In the genomic region with DNA sequence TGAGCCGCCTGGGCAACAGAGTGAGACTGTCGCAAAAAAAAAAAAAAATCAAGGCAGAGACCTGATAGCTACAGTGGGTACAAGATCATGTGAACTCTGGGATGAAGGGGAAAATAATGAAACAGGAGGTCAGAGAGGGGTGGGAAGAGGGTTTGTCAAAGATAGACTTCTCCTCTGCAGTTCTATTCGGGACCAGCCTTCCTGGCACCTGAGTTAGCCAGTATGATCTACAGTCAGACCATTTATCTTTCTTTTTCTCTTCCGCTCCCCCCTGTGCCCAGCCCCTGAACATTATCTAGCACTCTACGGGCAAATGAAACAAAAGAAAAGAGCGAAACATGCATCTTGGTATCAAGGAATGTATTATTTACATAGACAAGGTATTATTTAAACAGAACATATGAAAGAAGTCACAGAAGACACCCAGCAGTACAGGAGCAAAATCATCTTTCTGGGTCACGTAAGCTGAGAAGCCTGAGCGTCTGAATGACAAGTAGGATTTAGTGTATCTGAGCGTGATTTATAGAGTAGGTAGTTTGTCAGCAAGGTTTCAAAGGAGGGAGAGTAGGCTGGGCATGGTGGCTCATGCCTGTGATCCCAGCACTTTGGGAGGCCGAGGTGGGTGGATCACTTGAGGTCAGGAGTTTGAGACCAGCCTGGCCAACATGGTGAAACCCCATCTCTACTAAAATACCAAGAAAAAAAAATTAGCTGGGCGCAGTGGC, we compare ENCODE assay signal across 22 cellular contexts.
A peak's percentile ranks its signal among the peaks of the same experiment; 100 is the strongest.
DNase-seq lines count a peak whose midpoint lies in the region; ATAC-seq and TF ChIP-seq lines count a peak whose summit lies in the region.
"Had no signal": no experiment of that assay in that cellular context is flagged by ENCODE, and none has a peak within 500 bp of the region (broad histone marks: within the 10 kb centered on the region; RNA-seq: fewer than 3 reads in every experiment).

No MANE protein-coding gene starts in this region.

- no peaks in the 10 kb centered on the region for H3K27me3 ChIP-seq in CD4-positive, alpha-beta memory T cell (ENCODE audit: insufficient read depth, low read length)
- H3K27me3 ChIP-seq in dorsolateral prefrontal cortex: no peaks in the 10 kb centered on the region
- no peaks in the 10 kb centered on the region for H3K27me3 ChIP-seq in CD8-positive, alpha-beta T cell (ENCODE audit: insufficient read depth, low read length)
- H3K27me3 ChIP-seq: vagina had no signal

- no peak for ATAC-seq in activated CD4-positive, alpha-beta T cell treated with anti-CD3 and anti-CD28 coated beads for 36 hours
- no peak for ATAC-seq in naive thymus-derived CD8-positive, alpha-beta T cell
- no peak for ATAC-seq in CD8-positive, alpha-beta T cell
- ATAC-seq: SK-N-SH treated with all-trans-retinoic acid at 6 μM for 48 hours, WTC11 had no signal

- DNase-seq in activated CD4-positive, alpha-beta T cell treated with anti-CD3 and anti-CD28 coated beads for 36 hours: no peak
- no peak for DNase-seq in activated CD4-positive, alpha-beta T cell treated with anti-CD3 and anti-CD28 coated beads for 1 hour
- no peak for DNase-seq in CD4-positive, alpha-beta memory T cell
- no peak for DNase-seq in naive thymus-derived CD8-positive, alpha-beta T cell
- DNase-seq in dorsolateral prefrontal cortex (no peak), cardiac septum (ENCODE audit: low spot score) (no peak)
- no peak for DNase-seq in CD8-positive, alpha-beta T cell
- DNase-seq: activated T-cell treated with anti-CD3 and anti-CD28 coated beads, Interleukin-2, amount 50 U/mL, for 48 hours; central memory CD4-positive, alpha-beta T cell; DMS 273 treated with DMSO at 0.1 percent for 48 hours; glutamatergic neuron; kidney; naive B cell; NCI-H1436 treated with DMSO at 0.1 percent for 48 hours; NCI-H446; stimulated activated naive CD4-positive, alpha-beta T cell treated with Interleukin-2 at 50 U/mL for 16 hours had no signal

- H3K27ac Mint-ChIP-seq in activated CD4-positive, alpha-beta T cell treated with anti-CD3 and anti-CD28 coated beads for 36 hours: peak overlapping the region; percentile 7
- peak overlapping the region in 6 of 7 donors; percentile 14 to 77 (median 37) for H3K27ac Mint-ChIP-seq in CD4-positive, alpha-beta memory T cell
- peak overlapping the region; percentile 18 for H3K27ac Mint-ChIP-seq in activated naive CD8-positive, alpha-beta T cell
- H3K27ac Mint-ChIP-seq in naive thymus-derived CD8-positive, alpha-beta T cell: peak overlapping the region in 7 of 10 donors; percentile 25 to 74 (median 56)
- no peak overlapping the region for H3K27ac Mint-ChIP-seq in CD8-positive, alpha-beta T cell
- H3K27ac Mint-ChIP-seq: mesothelial cell of epicardium, naive B cell, WTC11 had no signal

- H3K27me3 Mint-ChIP-seq in activated CD4-positive, alpha-beta T cell treated with anti-CD3 and anti-CD28 coated beads for 36 hours: no peaks in the 10 kb centered on the region
- no peaks in the 10 kb centered on the region for H3K27me3 Mint-ChIP-seq in CD4-positive, alpha-beta memory T cell
- no peaks in the 10 kb centered on the region for H3K27me3 Mint-ChIP-seq in activated naive CD8-positive, alpha-beta T cell
- no peaks in the 10 kb centered on the region for H3K27me3 Mint-ChIP-seq in naive thymus-derived CD8-positive, alpha-beta T cell
- H3K27me3 Mint-ChIP-seq in CD8-positive, alpha-beta T cell (ENCODE audit: low read depth): no peaks in the 10 kb centered on the region

- peaks cover 39% of the 10 kb centered on the region for H3K4me1 ChIP-seq in CD4-positive, alpha-beta memory T cell (ENCODE audit: insufficient read depth, low read length)
- peaks cover 24% of the 10 kb centered on the region for H3K4me1 ChIP-seq in CD8-positive, alpha-beta T cell (ENCODE audit: insufficient read depth, low read length)
- H3K4me1 ChIP-seq: vagina had no signal

- intact Hi-C loops in activated CD4-positive, alpha-beta T cell treated with anti-CD3 and anti-CD28 coated beads for 36 hours (cut with DNase I, micrococcal nuclease): loop anchor here in 1 of 2 experiments (5.0 kb wide), 1 partner anchor 41 kb away; no protein-coding TSS in a partner anchor
- intact Hi-C loops in CD4-positive, alpha-beta memory T cell (cut with micrococcal nuclease): no loop called here
- intact Hi-C loops in dorsolateral prefrontal cortex (cut with DNase I): no loop called here
- intact Hi-C loops in CD8-positive, alpha-beta T cell (cut with DNase I, micrococcal nuclease): loop anchor here (5.0 to 10.0 kb wide), 4 partner anchors 56 to 106 kb away; no protein-coding TSS in a partner anchor
- intact Hi-C loops in cardiac septum (cut with DNase I): no loop called here

- TF ChIP-seq CTCF in dorsolateral prefrontal cortex (IDR thresholded peaks at IDR 0.05 in 54 of 56, conservative IDR thresholded peaks at IDR 0.05 in 2 of 56; ENCODE audit: low read depth in 1 of 56, partially characterized antibody in 56 of 56): no peak
- no peak for TF ChIP-seq CTCF in CD8-positive, alpha-beta T cell (IDR thresholded peaks at IDR 0.05)

- POLR2A ChIA-PET in activated CD4-positive, alpha-beta T cell treated with anti-CD3 and anti-CD28 coated beads for 36 hours (lab: Charles Lee): no interaction called here
- POLR2A ChIA-PET in CD4-positive, alpha-beta memory T cell (lab: Charles Lee; ENCODE audit: partially characterized antibody): interaction anchor here (0.8 to 1.1 kb wide), 3 partner anchors 12 to 110 kb away, joined by 3 to 4 read pairs (median 3); no protein-coding TSS in a partner anchor
- POLR2A ChIA-PET in naive thymus-derived CD8-positive, alpha-beta T cell (lab: Charles Lee): no interaction called here
- POLR2A ChIA-PET in CD8-positive, alpha-beta T cell (lab: Charles Lee): no interaction called here

- no peaks in the 10 kb centered on the region for H3K9me3 ChIP-seq in CD4-positive, alpha-beta memory T cell (ENCODE audit: control insufficient read depth in 1 of 2, low read length in 2 of 2)
- H3K9me3 ChIP-seq in CD8-positive, alpha-beta T cell (ENCODE audit: low read length): no peaks in the 10 kb centered on the region
- H3K9me3 ChIP-seq: vagina had no signal

- H3K36me3 ChIP-seq in CD4-positive, alpha-beta memory T cell (ENCODE audit: insufficient read depth, low read length): peaks cover 37% of the 10 kb centered on the region
- peaks cover 16% of the 10 kb centered on the region for H3K36me3 ChIP-seq in CD8-positive, alpha-beta T cell (ENCODE audit: insufficient read depth, low read length)
- H3K36me3 ChIP-seq: vagina had no signal

- no peak overlapping the region for H3K27ac ChIP-seq in CD4-positive, alpha-beta memory T cell (ENCODE audit: low read depth, low read length)
- H3K27ac ChIP-seq in dorsolateral prefrontal cortex: no peak overlapping the region
- H3K27ac ChIP-seq in CD8-positive, alpha-beta T cell (ENCODE audit: low read depth, low read length): no peak overlapping the region
- H3K27ac ChIP-seq: KMS-11, vagina had no signal

- no peak overlapping the region for H3K4me3 ChIP-seq in CD4-positive, alpha-beta memory T cell (ENCODE audit: low read length in 2 of 2)
- H3K4me3 ChIP-seq in dorsolateral prefrontal cortex: no peak overlapping the region
- H3K4me3 ChIP-seq in CD8-positive, alpha-beta T cell (ENCODE audit: low read depth, low read length): no peak overlapping the region
- H3K4me3 ChIP-seq: vagina had no signal

- H3K36me3 Mint-ChIP-seq in activated CD4-positive, alpha-beta T cell treated with anti-CD3 and anti-CD28 coated beads for 36 hours (ENCODE audit: low read depth): peaks cover 56% of the 10 kb centered on the region
- H3K36me3 Mint-ChIP-seq in CD4-positive, alpha-beta memory T cell: peaks cover 63 to 74% of the 10 kb centered on the region in 2 donors
- H3K36me3 Mint-ChIP-seq in activated naive CD8-positive, alpha-beta T cell: peaks cover 27% of the 10 kb centered on the region
- peaks cover 0 to 78% (median 31%) of the 10 kb centered on the region in 3 donors for H3K36me3 Mint-ChIP-seq in naive thymus-derived CD8-positive, alpha-beta T cell
- peaks cover 80% of the 10 kb centered on the region for H3K36me3 Mint-ChIP-seq in CD8-positive, alpha-beta T cell
- H3K36me3 Mint-ChIP-seq: mesothelial cell of epicardium had no signal

- H3K9me3 Mint-ChIP-seq in activated CD4-positive, alpha-beta T cell treated with anti-CD3 and anti-CD28 coated beads for 36 hours (ENCODE audit: low read depth): no peaks in the 10 kb centered on the region
- H3K9me3 Mint-ChIP-seq in CD4-positive, alpha-beta memory T cell: peaks cover 0 to 4% (median 0%) of the 10 kb centered on the region in 8 donors
- no peaks in the 10 kb centered on the region for H3K9me3 Mint-ChIP-seq in activated naive CD8-positive, alpha-beta T cell (ENCODE audit: low read depth)
- peaks cover 0 to 3% (median 0%) of the 10 kb centered on the region in 9 donors for H3K9me3 Mint-ChIP-seq in naive thymus-derived CD8-positive, alpha-beta T cell
- no peaks in the 10 kb centered on the region for H3K9me3 Mint-ChIP-seq in CD8-positive, alpha-beta T cell

- CTCF ChIA-PET in activated CD4-positive, alpha-beta T cell treated with anti-CD3 and anti-CD28 coated beads for 36 hours (lab: Charles Lee): no interaction called here
- CTCF ChIA-PET in CD4-positive, alpha-beta memory T cell (lab: Charles Lee; ENCODE audit: partially characterized antibody): interaction anchor here (1.2 to 3.6 kb wide), 4 partner anchors 87 to 207 kb away, joined by 3 to 15 read pairs (median 4); no protein-coding TSS in a partner anchor
- CTCF ChIA-PET in CD8-positive, alpha-beta T cell (lab: Charles Lee): interaction anchor here (0.9 to 1.8 kb wide), 3 partner anchors 26 to 207 kb away, joined by 3 to 4 read pairs (median 3); no protein-coding TSS in a partner anchor

- H3K4me1 Mint-ChIP-seq in activated CD4-positive, alpha-beta T cell treated with anti-CD3 and anti-CD28 coated beads for 36 hours: peaks cover 56% of the 10 kb centered on the region
- peaks cover 35 to 69% (median 46%) of the 10 kb centered on the region in 4 donors for H3K4me1 Mint-ChIP-seq in CD4-positive, alpha-beta memory T cell
- H3K4me1 Mint-ChIP-seq in activated naive CD8-positive, alpha-beta T cell (ENCODE audit: low read depth): peaks cover 66% of the 10 kb centered on the region
- peaks cover 27 to 67% (median 52%) of the 10 kb centered on the region in 4 donors for H3K4me1 Mint-ChIP-seq in naive thymus-derived CD8-positive, alpha-beta T cell
- H3K4me1 Mint-ChIP-seq in CD8-positive, alpha-beta T cell (ENCODE audit: low read depth): peaks cover 52% of the 10 kb centered on the region

- H3K4me3 Mint-ChIP-seq in activated CD4-positive, alpha-beta T cell treated with anti-CD3 and anti-CD28 coated beads for 36 hours: no peak overlapping the region
- H3K4me3 Mint-ChIP-seq in CD4-positive, alpha-beta memory T cell: no peak overlapping the region
- H3K4me3 Mint-ChIP-seq in activated naive CD8-positive, alpha-beta T cell: no peak overlapping the region
- H3K4me3 Mint-ChIP-seq in naive thymus-derived CD8-positive, alpha-beta T cell: peak overlapping the region in 1 of 10 donors; percentile 19
- H3K4me3 Mint-ChIP-seq in CD8-positive, alpha-beta T cell: no peak overlapping the region
- H3K4me3 Mint-ChIP-seq: mesothelial cell of epicardium, naive B cell, WTC11 had no signal

Comparison
In these comparisons a context has a peak if more than half of its experiments do, and no peak if none do; other contexts are left out.
1. intact Hi-C loops: an anchor here in CD8-positive, alpha-beta T cell (5.0 to 10.0 kb wide); none called in CD4-positive, alpha-beta memory T cell, dorsolateral prefrontal cortex and cardiac septum.